In genomic region chr22:29306175-29306829, GRCh38 we compare ENCODE assay signal across 8 cellular contexts. TPM values are rescaled to one million over a fixed set of nuclear protein-coding genes. Genes with fewer than 3 reads are reported as not detected.
DNase-seq lines count a peak whose midpoint lies in the region; ATAC-seq and TF ChIP-seq lines count a peak whose summit lies in the region.

Gene GAS2L1 (plus strand): TSS chr22:29306650. CDS start chr22:29308106, 1,456 bp downstream.

- TF ChIP-seq EP300 in tibial nerve (IDR thresholded peaks at IDR 0.05): peak in 1 of 2 donors; percentile 66

- peaks cover 27% of the 10 kb centered on the region for H3K27me3 Mint-ChIP-seq in activated T-cell treated with anti-CD3 and anti-CD28 coated beads, Interleukin-2, amount 50 U/mL, for 72 hours (ENCODE audit: low read depth)

- H3K27ac ChIP-seq in muscle layer of duodenum (ENCODE audit: low read length) (no peak within 1 kb of the TSS), tibial nerve (peak within 1 kb of the TSS; percentile 89 to 94 (median 92))

- H3K4me3 ChIP-seq in muscle layer of duodenum (ENCODE audit: low read depth in 1 of 2, low read length in 2 of 2) (peak within 1 kb of the TSS; percentile 76 to 95), tibial nerve (peak within 1 kb of the TSS; percentile 83 to 96 (median 90))

- TF ChIP-seq CTCF in GM13977 (IDR thresholded peaks at IDR 0.05; ENCODE audit: extremely low read depth, insufficient read depth, missing control alignments): peak; percentile 45
- TF ChIP-seq CTCF in tibial nerve (IDR thresholded peaks at IDR 0.05): peak; percentile 67 to 89 (median 74)

- H3K9me3 ChIP-seq in muscle layer of duodenum (ENCODE audit: control insufficient read depth in 1 of 2, low read length in 2 of 2) (no peaks in the 10 kb centered on the region), tibial nerve (no peaks in the 10 kb centered on the region)

- H3K4me1 ChIP-seq in muscle layer of duodenum (ENCODE audit: control insufficient read depth in 1 of 2, insufficient read depth in 2 of 2, low read length in 2 of 2): peaks cover 14 to 45% of the 10 kb centered on the region in 2 donors
- H3K4me1 ChIP-seq in tibial nerve: peaks cover 0 to 65% (median 51%) of the 10 kb centered on the region in 4 donors

- H3K4me1 Mint-ChIP-seq in activated T-cell treated with anti-CD3 and anti-CD28 coated beads, Interleukin-2, amount 50 U/mL, for 72 hours (ENCODE audit: low read depth): peaks cover 10% of the 10 kb centered on the region

- no peak for TF ChIP-seq POLR2A in tibial nerve (IDR thresholded peaks at IDR 0.05)

- H3K9me3 Mint-ChIP-seq in activated T-cell treated with anti-CD3 and anti-CD28 coated beads, Interleukin-2, amount 50 U/mL, for 72 hours: no peaks in the 10 kb centered on the region

- no peak within 1 kb of the TSS for H3K27ac Mint-ChIP-seq in activated T-cell treated with anti-CD3 and anti-CD28 coated beads, Interleukin-2, amount 50 U/mL, for 72 hours

- H3K36me3 ChIP-seq in muscle layer of duodenum (ENCODE audit: control insufficient read depth in 1 of 2, insufficient read depth in 2 of 2, low read length in 2 of 2): no peaks in the 10 kb centered on the region
- peaks cover 0 to 6% (median 0%) of the 10 kb centered on the region in 3 donors for H3K36me3 ChIP-seq in tibial nerve

- DNase-seq in AML-193 (lab: John Stamatoyannopoulos, UW): peak; percentile 63
- peak; percentile 81 for DNase-seq in GM13977 (ENCODE audit: low spot score)
- DNase-seq in NCI-H526 treated with DMSO at 0.1 percent for 48 hours (lab: John Stamatoyannopoulos, UW): peak; percentile 56
- DNase-seq in activated T-cell treated with anti-CD3 and anti-CD28 coated beads, Interleukin-2, amount 50 U/mL, for 72 hours: peak; percentile 60 to 68
- DNase-seq in fibroblast of peridontal ligament (ENCODE audit: extremely low read depth): peak; percentile 69
- DNase-seq in tibial nerve (ENCODE audit: low spot score in 2 of 2): peak; percentile 68 to 72

- in situ Hi-C loops in GM13977 (cut with MboI; ENCODE audit: low pct_unique_long_range_greater_than_20kb, low sequenced_read_pairs, unreplicated experiment): no loop called here

- H3K4me3 Mint-ChIP-seq in activated T-cell treated with anti-CD3 and anti-CD28 coated beads, Interleukin-2, amount 50 U/mL, for 72 hours: peak within 1 kb of the TSS; percentile 82 to 85

- H3K36me3 Mint-ChIP-seq in activated T-cell treated with anti-CD3 and anti-CD28 coated beads, Interleukin-2, amount 50 U/mL, for 72 hours (ENCODE audit: insufficient read depth in 2 of 2): no peaks in the 10 kb centered on the region

- 1% methylated on average over 30 to 40 of the region's 40 CpGs for WGBS in tibial nerve, 2 donors

- H3K27me3 ChIP-seq in muscle layer of duodenum (ENCODE audit: low read depth, low read length): no peaks in the 10 kb centered on the region
- H3K27me3 ChIP-seq in tibial nerve: no peaks in the 10 kb centered on the region

- peak; percentile 56 for ATAC-seq in activated T-cell treated with anti-CD3 and anti-CD28 coated beads, Interleukin-2, amount 50 U/mL, for 72 hours (replicated peaks in 1 of 2)
- no peak for ATAC-seq in HG03520 (IDR thresholded peaks at IDR 0.05; ENCODE audit: unreplicated experiment)

RNA-seq across cellular contexts. Expression of gene GAS2L1, which starts in this region (rescaled TPM):
- total RNA-seq in activated T-cell treated with anti-CD3 and anti-CD28 coated beads, Interleukin-2, amount 50 U/mL, for 72 hours: under 1 TPM; 0.41 to 0.79 TPM
- 10 to 100 TPM; 30.3 to 43.5 (median 35.1) TPM for total RNA-seq in tibial nerve

Comparison
In these comparisons a context has a peak if more than half of its experiments do, and no peak if none do; other contexts are left out.
1. RNA of gene GAS2L1 (total RNA-seq): 30.3 to 43.5 TPM in tibial nerve; 0.41 to 0.79 TPM in activated T-cell treated with anti-CD3 and anti-CD28 coated beads, Interleukin-2, amount 50 U/mL, for 72 hours; every median in the first group is over 10 times any median in the second.
2. Peak in DNase-seq and ATAC-seq in activated T-cell treated with anti-CD3 and anti-CD28 coated beads, Interleukin-2, amount 50 U/mL, for 72 hours; RNA of the gene not detected or under 1 TPM.
3. Peak in every context shown above with its lines, with median percentiles within 50 percentile points of each other: DNase-seq.